1 cellular context compared by ENCODE assay signal in the genomic region with DNA sequence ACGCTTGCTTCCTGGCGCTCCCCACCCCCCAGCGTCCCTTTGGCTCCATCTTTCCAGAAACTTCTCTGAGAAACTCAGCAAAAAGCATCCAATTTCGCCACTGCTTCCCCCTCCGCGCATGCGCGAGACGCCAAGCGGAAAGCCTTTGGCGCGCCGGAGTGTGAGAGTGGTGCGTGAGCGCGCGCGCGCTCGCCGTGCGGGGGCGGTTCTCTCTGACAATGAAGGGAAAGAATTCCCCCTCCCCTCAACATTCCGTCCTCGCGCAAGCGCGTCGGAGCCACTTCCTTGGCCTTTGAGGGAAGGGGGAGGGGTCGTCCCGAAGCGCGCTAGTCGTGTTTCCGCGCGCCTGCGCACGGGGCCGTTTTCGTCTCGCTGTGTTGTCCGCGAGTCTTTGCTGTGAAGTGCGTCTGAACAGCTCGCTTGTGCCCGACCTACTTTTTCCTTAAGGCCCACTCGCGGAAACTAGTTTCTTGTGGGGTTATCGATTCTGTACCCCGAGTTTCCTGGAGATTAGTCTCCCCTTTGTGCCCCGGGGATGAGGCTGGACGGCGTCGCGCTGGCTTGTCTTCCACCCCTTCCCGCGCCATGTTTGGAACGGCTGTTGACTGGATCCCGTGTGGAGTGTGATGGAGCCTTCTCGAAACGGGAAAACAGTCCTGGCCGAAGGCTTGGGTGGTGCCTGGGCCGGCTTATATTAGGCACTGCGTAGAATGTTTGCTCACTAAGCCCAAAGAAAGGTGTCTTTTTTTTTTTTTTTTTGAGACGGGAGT.
A peak's percentile ranks its signal among the peaks of the same experiment; 100 is the strongest.
TF ChIP-seq lines count a peak whose summit lies in the region.

No MANE protein-coding gene starts in this region.

TF ChIP-seq in HepG2, 621 proteins besides CTCF, POLR2A, EP300 and RAD21 (continued from another document and continues in another):
- TF ChIP-seq, protein P1, sequence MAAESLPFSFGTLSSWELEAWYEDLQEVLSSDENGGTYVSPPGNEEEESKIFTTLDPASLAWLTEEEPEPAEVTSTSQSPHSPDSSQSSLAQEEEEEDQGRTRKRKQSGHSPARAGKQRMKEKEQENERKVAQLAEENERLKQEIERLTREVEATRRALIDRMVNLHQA (CRISPR knock-in tag; IDR thresholded peaks at IDR 0.05) = no peak
- TF ChIP-seq SSRP1 (CRISPR knock-in tag; IDR thresholded peaks at IDR 0.05) (no peak), ZNF652 (CRISPR knock-in tag; IDR thresholded peaks at IDR 0.05; ENCODE audit: borderline replicate concordance, low read depth) (no peak), ARNTL (CRISPR knock-in tag; IDR thresholded peaks at IDR 0.05) (no peak), PRPF4 (IDR thresholded peaks at IDR 0.05; ENCODE audit: low read depth, low read length, poor library complexity, severe bottlenecking) (no peak), ZBTB1 (CRISPR knock-in tag; IDR thresholded peaks at IDR 0.05; ENCODE audit: borderline replicate concordance) (no peak), GATA4 (IDR thresholded peaks at IDR 0.05; ENCODE audit: borderline replicate concordance, low read depth) (no peak), CREB1 (IDR thresholded peaks at IDR 0.05) (peak; percentile 54), CREB1 (CRISPR knock-in tag; IDR thresholded peaks at IDR 0.05) (peak; percentile 73), FIP1L1 (IDR thresholded peaks at IDR 0.05; ENCODE audit: borderline replicate concordance, insufficient read depth, low read depth, low read length) (no peak), ZNF777 (CRISPR knock-in tag; IDR thresholded peaks at IDR 0.05) (no peak), GPBP1L1 (CRISPR knock-in tag; IDR thresholded peaks at IDR 0.05) (no peak), ZBTB8A (CRISPR knock-in tag; IDR thresholded peaks at IDR 0.05; ENCODE audit: borderline replicate concordance, low read depth) (no peak), NAIF1 (CRISPR knock-in tag; IDR thresholded peaks at IDR 0.05; ENCODE audit: borderline replicate concordance) (peak; percentile 75; the same call in 1 of the 2 replicates), TFAP4 (IDR thresholded peaks at IDR 0.05; ENCODE audit: borderline replicate concordance, low read depth) (no peak; the same call in 1 of the 2 replicates), PAX8 (CRISPR knock-in tag; IDR thresholded peaks at IDR 0.05; ENCODE audit: borderline replicate concordance) (0 out of 2 replicates have a peak, but pooled peaks have one; percentile 29), ATF7-NPFF (CRISPR knock-in tag; IDR thresholded peaks at IDR 0.05; ENCODE audit: low read depth) (no peak; the same call in 1 of the 2 replicates), GTF2F1 (IDR thresholded peaks at IDR 0.05; ENCODE audit: low read length) (no peak), CC2D1A (CRISPR knock-in tag; IDR thresholded peaks at IDR 0.05) (no peak), ZNF547 (CRISPR knock-in tag; IDR thresholded peaks at IDR 0.05) (no peak), SATB2 (CRISPR knock-in tag; IDR thresholded peaks at IDR 0.05) (no peak), CAMTA2 (CRISPR knock-in tag; IDR thresholded peaks at IDR 0.05; ENCODE audit: borderline replicate concordance) (0 out of 2 replicates have a peak, but pooled peaks have one; percentile 3), RORA (CRISPR knock-in tag; IDR thresholded peaks at IDR 0.05) (no peak), SKI (IDR thresholded peaks at IDR 0.05; ENCODE audit: partially characterized antibody) (peak; percentile 35), ZNF883 (CRISPR knock-in tag; IDR thresholded peaks at IDR 0.05; ENCODE audit: not compliant biosample characterization) (peak; percentile 66), GATAD1 (CRISPR knock-in tag; IDR thresholded peaks at IDR 0.05) (peak; percentile 56; the same call in 1 of the 2 replicates), TCF7 (IDR thresholded peaks at IDR 0.05; ENCODE audit: low read depth) (no peak), SP2 (CRISPR knock-in tag; IDR thresholded peaks at IDR 0.05) (no peak), SRF (IDR thresholded peaks at IDR 0.05; ENCODE audit: low read depth, low read length) (no peak), KLF6 (CRISPR knock-in tag; IDR thresholded peaks at IDR 0.05) (peak; percentile 66), HOXA9 (CRISPR knock-in tag; IDR thresholded peaks at IDR 0.05; ENCODE audit: borderline replicate concordance) (no peak), FOXM1 (CRISPR knock-in tag; IDR thresholded peaks at IDR 0.05) (no peak), SIN3A (IDR thresholded peaks at IDR 0.05; ENCODE audit: borderline replicate concordance, low read depth, low read length) (0 out of 2 replicates have a peak, but pooled peaks have one; percentile 60), NFATC3 (CRISPR knock-in tag; IDR thresholded peaks at IDR 0.05) (no peak), HDAC6 (IDR thresholded peaks at IDR 0.05; ENCODE audit: low read depth, low read length) (no peak), ZNF557 (CRISPR knock-in tag; IDR thresholded peaks at IDR 0.05) (peak; percentile 84), ARNT (IDR thresholded peaks at IDR 0.05) (no peak), ZNF574 (CRISPR knock-in tag; IDR thresholded peaks at IDR 0.05) (0 out of 2 replicates have a peak, but pooled peaks have one; percentile 53), ZNF607 (CRISPR knock-in tag; IDR thresholded peaks at IDR 0.05; ENCODE audit: borderline replicate concordance) (peak; percentile 89), MEIS2 (CRISPR knock-in tag; IDR thresholded peaks at IDR 0.05) (no peak), NR2F1 (CRISPR knock-in tag; IDR thresholded peaks at IDR 0.05) (no peak), CEBPG (CRISPR knock-in tag; IDR thresholded peaks at IDR 0.05) (peak; percentile 45), CHD4 (IDR thresholded peaks at IDR 0.05; ENCODE audit: borderline replicate concordance, low read length) (no peak), HDAC1 (CRISPR knock-in tag; IDR thresholded peaks at IDR 0.05) (peak; percentile 36; the same call in 1 of the 2 replicates), HNRNPK (IDR thresholded peaks at IDR 0.05; ENCODE audit: low read depth, low read length, poor library complexity, severe bottlenecking) (peak; percentile 43), ZNF263 (CRISPR knock-in tag; IDR thresholded peaks at IDR 0.05) (no peak), ZNF232 (CRISPR knock-in tag; IDR thresholded peaks at IDR 0.05; ENCODE audit: borderline replicate concordance) (no peak), TP53 (CRISPR knock-in tag; conservative IDR thresholded peaks at IDR 0.05) (0 out of 2 replicates have a peak, but pooled peaks have one; percentile 52), PPARG (CRISPR knock-in tag; conservative IDR thresholded peaks at IDR 0.05) (peak; percentile 52; the same call in 1 of the 2 replicates)
- TF ChIP-seq, protein P2, sequence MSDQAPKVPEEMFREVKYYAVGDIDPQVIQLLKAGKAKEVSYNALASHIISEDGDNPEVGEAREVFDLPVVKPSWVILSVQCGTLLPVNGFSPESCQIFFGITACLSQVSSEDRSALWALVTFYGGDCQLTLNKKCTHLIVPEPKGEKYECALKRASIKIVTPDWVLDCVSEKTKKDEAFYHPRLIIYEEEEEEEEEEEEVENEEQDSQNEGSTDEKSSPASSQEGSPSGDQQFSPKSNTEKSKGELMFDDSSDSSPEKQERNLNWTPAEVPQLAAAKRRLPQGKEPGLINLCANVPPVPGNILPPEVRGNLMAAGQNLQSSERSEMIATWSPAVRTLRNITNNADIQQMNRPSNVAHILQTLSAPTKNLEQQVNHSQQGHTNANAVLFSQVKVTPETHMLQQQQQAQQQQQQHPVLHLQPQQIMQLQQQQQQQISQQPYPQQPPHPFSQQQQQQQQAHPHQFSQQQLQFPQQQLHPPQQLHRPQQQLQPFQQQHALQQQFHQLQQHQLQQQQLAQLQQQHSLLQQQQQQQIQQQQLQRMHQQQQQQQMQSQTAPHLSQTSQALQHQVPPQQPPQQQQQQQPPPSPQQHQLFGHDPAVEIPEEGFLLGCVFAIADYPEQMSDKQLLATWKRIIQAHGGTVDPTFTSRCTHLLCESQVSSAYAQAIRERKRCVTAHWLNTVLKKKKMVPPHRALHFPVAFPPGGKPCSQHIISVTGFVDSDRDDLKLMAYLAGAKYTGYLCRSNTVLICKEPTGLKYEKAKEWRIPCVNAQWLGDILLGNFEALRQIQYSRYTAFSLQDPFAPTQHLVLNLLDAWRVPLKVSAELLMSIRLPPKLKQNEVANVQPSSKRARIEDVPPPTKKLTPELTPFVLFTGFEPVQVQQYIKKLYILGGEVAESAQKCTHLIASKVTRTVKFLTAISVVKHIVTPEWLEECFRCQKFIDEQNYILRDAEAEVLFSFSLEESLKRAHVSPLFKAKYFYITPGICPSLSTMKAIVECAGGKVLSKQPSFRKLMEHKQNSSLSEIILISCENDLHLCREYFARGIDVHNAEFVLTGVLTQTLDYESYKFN (CRISPR knock-in tag; conservative IDR thresholded peaks at IDR 0.05) = peak; percentile 72; the same call in 1 of the 2 replicates
- TF ChIP-seq, protein P3, sequence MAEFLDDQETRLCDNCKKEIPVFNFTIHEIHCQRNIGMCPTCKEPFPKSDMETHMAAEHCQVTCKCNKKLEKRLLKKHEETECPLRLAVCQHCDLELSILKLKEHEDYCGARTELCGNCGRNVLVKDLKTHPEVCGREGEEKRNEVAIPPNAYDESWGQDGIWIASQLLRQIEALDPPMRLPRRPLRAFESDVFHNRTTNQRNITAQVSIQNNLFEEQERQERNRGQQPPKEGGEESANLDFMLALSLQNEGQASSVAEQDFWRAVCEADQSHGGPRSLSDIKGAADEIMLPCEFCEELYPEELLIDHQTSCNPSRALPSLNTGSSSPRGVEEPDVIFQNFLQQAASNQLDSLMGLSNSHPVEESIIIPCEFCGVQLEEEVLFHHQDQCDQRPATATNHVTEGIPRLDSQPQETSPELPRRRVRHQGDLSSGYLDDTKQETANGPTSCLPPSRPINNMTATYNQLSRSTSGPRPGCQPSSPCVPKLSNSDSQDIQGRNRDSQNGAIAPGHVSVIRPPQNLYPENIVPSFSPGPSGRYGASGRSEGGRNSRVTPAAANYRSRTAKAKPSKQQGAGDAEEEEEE (CRISPR knock-in tag; IDR thresholded peaks at IDR 0.05; ENCODE audit: borderline replicate concordance) = 0 out of 2 replicates have a peak, but pooled peaks have one; percentile 48
- TF ChIP-seq, protein P4, sequence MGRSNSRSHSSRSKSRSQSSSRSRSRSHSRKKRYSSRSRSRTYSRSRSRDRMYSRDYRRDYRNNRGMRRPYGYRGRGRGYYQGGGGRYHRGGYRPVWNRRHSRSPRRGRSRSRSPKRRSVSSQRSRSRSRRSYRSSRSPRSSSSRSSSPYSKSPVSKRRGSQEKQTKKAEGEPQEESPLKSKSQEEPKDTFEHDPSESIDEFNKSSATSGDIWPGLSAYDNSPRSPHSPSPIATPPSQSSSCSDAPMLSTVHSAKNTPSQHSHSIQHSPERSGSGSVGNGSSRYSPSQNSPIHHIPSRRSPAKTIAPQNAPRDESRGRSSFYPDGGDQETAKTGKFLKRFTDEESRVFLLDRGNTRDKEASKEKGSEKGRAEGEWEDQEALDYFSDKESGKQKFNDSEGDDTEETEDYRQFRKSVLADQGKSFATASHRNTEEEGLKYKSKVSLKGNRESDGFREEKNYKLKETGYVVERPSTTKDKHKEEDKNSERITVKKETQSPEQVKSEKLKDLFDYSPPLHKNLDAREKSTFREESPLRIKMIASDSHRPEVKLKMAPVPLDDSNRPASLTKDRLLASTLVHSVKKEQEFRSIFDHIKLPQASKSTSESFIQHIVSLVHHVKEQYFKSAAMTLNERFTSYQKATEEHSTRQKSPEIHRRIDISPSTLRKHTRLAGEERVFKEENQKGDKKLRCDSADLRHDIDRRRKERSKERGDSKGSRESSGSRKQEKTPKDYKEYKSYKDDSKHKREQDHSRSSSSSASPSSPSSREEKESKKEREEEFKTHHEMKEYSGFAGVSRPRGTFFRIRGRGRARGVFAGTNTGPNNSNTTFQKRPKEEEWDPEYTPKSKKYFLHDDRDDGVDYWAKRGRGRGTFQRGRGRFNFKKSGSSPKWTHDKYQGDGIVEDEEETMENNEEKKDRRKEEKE (IDR thresholded peaks at IDR 0.05) = no peak
- TF ChIP-seq, protein P5, sequence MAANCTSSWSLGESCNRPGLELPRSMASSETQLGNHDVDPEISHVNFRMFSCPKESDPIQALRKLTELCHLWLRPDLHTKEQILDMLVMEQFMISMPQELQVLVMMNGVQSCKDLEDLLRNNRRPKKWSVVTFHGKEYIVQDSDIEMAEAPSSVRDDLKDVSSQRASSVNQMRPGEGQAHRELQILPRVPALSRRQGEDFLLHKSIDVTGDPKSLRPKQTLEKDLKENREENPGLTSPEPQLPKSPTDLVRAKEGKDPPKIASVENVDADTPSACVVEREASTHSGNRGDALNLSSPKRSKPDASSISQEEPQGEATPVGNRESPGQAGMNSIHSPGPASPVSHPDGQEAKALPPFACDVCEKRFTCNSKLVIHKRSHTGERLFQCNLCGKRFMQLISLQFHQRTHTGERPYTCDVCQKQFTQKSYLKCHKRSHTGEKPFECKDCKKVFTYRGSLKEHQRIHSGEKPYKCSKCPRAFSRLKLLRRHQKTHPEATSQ (CRISPR knock-in tag; IDR thresholded peaks at IDR 0.05; ENCODE audit: borderline replicate concordance) = peak; percentile 75; the same call in 1 of the 2 replicates
